16 cellular contexts compared by ENCODE assay signal in genomic region chr1:27393641-27394281, GRCh38. TPM values are rescaled to one million over a fixed set of nuclear protein-coding genes. Genes with fewer than 3 reads are reported as not detected.
DNase-seq lines count a peak whose midpoint lies in the region; ATAC-seq and TF ChIP-seq lines count a peak whose summit lies in the region.
"Had no signal": no experiment of that assay in that cellular context is flagged by ENCODE, and none has a peak within 500 bp of the region (broad histone marks: within the 10 kb centered on the region; RNA-seq: fewer than 3 reads in every experiment).

No MANE protein-coding gene starts in this region.

- no peaks in the 10 kb centered on the region for H3K9me3 Mint-ChIP-seq in activated naive CD4-positive, alpha-beta T cell treated with anti-CD3 and anti-CD28 coated beads, Interleukin-2, amount 50 U/mL, for 24 hours
- H3K9me3 Mint-ChIP-seq in endodermal cell: no peaks in the 10 kb centered on the region
- H3K9me3 Mint-ChIP-seq in stimulated activated effector memory CD8-positive, alpha-beta T cell treated with anti-CD3 and anti-CD28 coated beads, Interleukin-12 subunit alpha, Interleukin-12 subunit beta, amount 100 ng/mL, for 72 hours: no peaks in the 10 kb centered on the region

- 95 to 98% methylated on average over 10 to 18 of the region's 18 CpGs for WGBS in endodermal cell (ENCODE audit: insufficient coverage in 1 of 2, insufficient read length in 1 of 2), 2 experiments
- whole genome bisulfite sequencing in heart right ventricle, 2 donors: 95% methylated on average over 18 of the region's 18 CpGs

- TF ChIP-seq CTCF in RWPE2 (IDR thresholded peaks at IDR 0.05; ENCODE audit: poor library complexity, severe bottlenecking) (no peak), endodermal cell (conservative IDR thresholded peaks at IDR 0.05) (no peak), heart right ventricle (IDR thresholded peaks at IDR 0.05) (no peak)

- H3K27ac Mint-ChIP-seq in activated naive CD4-positive, alpha-beta T cell treated with anti-CD3 and anti-CD28 coated beads, Interleukin-2, amount 50 U/mL, for 24 hours: peak overlapping the region; percentile 41
- no peak overlapping the region for H3K27ac Mint-ChIP-seq in endodermal cell
- peak overlapping the region; percentile 41 for H3K27ac Mint-ChIP-seq in stimulated activated effector memory CD8-positive, alpha-beta T cell treated with anti-CD3 and anti-CD28 coated beads, Interleukin-12 subunit alpha, Interleukin-12 subunit beta, amount 100 ng/mL, for 72 hours

- H3K27me3 ChIP-seq in RWPE2 (ENCODE audit: insufficient read depth, poor library complexity, severe bottlenecking) (no peaks in the 10 kb centered on the region), endodermal cell (ENCODE audit: control insufficient read depth, insufficient read depth, low read length, poor library complexity, severe bottlenecking) (no peaks in the 10 kb centered on the region), heart right ventricle (no peaks in the 10 kb centered on the region)

- H3K4me3 Mint-ChIP-seq in activated naive CD4-positive, alpha-beta T cell treated with anti-CD3 and anti-CD28 coated beads, Interleukin-2, amount 50 U/mL, for 24 hours: peak overlapping the region; percentile 70
- H3K4me3 Mint-ChIP-seq in endodermal cell: peak overlapping the region; percentile 85
- peak overlapping the region; percentile 93 for H3K4me3 Mint-ChIP-seq in stimulated activated effector memory CD8-positive, alpha-beta T cell treated with anti-CD3 and anti-CD28 coated beads, Interleukin-12 subunit alpha, Interleukin-12 subunit beta, amount 100 ng/mL, for 72 hours

- DNase-seq in activated naive CD4-positive, alpha-beta T cell treated with anti-CD3 and anti-CD28 coated beads, Interleukin-2, amount 50 U/mL, for 16 hours: no peak
- no peak for DNase-seq in RWPE2 (ENCODE audit: low spot score)
- DNase-seq in endodermal cell: peak; percentile 53
- no peak for DNase-seq in stimulated activated effector memory CD8-positive, alpha-beta T cell treated with anti-CD3 and anti-CD28 coated beads, Interleukin-12 subunit alpha, Interleukin-12 subunit beta, amount 100 ng/mL, for 72 hours (ENCODE audit: low spot score in 2 of 2)
- DNase-seq in heart right ventricle: no peak
- DNase-seq in NCI-H2171 treated with DMSO at 0.1 percent for 48 hours (lab: John Stamatoyannopoulos, UW): no peak
- DNase-seq: AML-193, DMS79 treated with DMSO at 0.1 percent for 48 hours, NCI-H1930, NCI-H748 treated with DMSO at 0.1 percent for 48 hours, SHP77 treated with DMSO at 0.1 percent for 48 hours had no signal

- H3K36me3 Mint-ChIP-seq in activated naive CD4-positive, alpha-beta T cell treated with anti-CD3 and anti-CD28 coated beads, Interleukin-2, amount 50 U/mL, for 24 hours: no peaks in the 10 kb centered on the region
- H3K36me3 Mint-ChIP-seq in endodermal cell (ENCODE audit: low read depth): no peaks in the 10 kb centered on the region
- H3K36me3 Mint-ChIP-seq in stimulated activated effector memory CD8-positive, alpha-beta T cell treated with anti-CD3 and anti-CD28 coated beads, Interleukin-12 subunit alpha, Interleukin-12 subunit beta, amount 100 ng/mL, for 72 hours: peaks cover 43% of the 10 kb centered on the region

- ATAC-seq in RWPE2 (ENCODE audit: low read depth) (no peak), HG02610 (IDR thresholded peaks at IDR 0.05; ENCODE audit: unreplicated experiment) (no peak), heart right ventricle (no peak)
- ATAC-seq in stimulated activated effector memory CD8-positive, alpha-beta T cell treated with anti-CD3 and anti-CD28 coated beads, Interleukin-12 subunit alpha, Interleukin-12 subunit beta, amount 100 ng/mL, for 72 hours: no peak

- H3K36me3 ChIP-seq in RWPE2 (ENCODE audit: low read depth) (no peaks in the 10 kb centered on the region), endodermal cell (ENCODE audit: control insufficient read depth, insufficient read depth, low read length) (no peaks in the 10 kb centered on the region), heart right ventricle (no peaks in the 10 kb centered on the region)

- H3K4me1 ChIP-seq in RWPE2 (ENCODE audit: insufficient read depth, poor library complexity, severe bottlenecking) (peaks cover 8% of the 10 kb centered on the region), endodermal cell (ENCODE audit: control insufficient read depth, insufficient read depth, low read length) (peaks cover 7% of the 10 kb centered on the region), heart right ventricle (peaks cover 7 to 59% (median 38%) of the 10 kb centered on the region in 9 donors)

- H3K27ac ChIP-seq in RWPE2 (ENCODE audit: poor library complexity, severe bottlenecking) (peak overlapping the region; percentile 58), endodermal cell (ENCODE audit: low read depth, low read length) (no peak overlapping the region), heart right ventricle (no peak overlapping the region)

- intact Hi-C loops in heart right ventricle (cut with DNase I): loop anchor here in 9 of 10 donors (2.0 to 10.0 kb wide), 9 partner anchors 36 to 349 kb away; partner anchors contain the start of gene AHDC1 (in 1 of the 9)

- no peaks in the 10 kb centered on the region for H3K27me3 Mint-ChIP-seq in activated naive CD4-positive, alpha-beta T cell treated with anti-CD3 and anti-CD28 coated beads, Interleukin-2, amount 50 U/mL, for 24 hours
- H3K27me3 Mint-ChIP-seq in endodermal cell (ENCODE audit: insufficient read depth): no peaks in the 10 kb centered on the region

- H3K9me3 ChIP-seq in RWPE2 (ENCODE audit: severe bottlenecking) (no peaks in the 10 kb centered on the region), endodermal cell (ENCODE audit: control insufficient read depth, low read length) (no peaks in the 10 kb centered on the region), heart right ventricle (no peaks in the 10 kb centered on the region)

- H3K4me1 Mint-ChIP-seq in activated naive CD4-positive, alpha-beta T cell treated with anti-CD3 and anti-CD28 coated beads, Interleukin-2, amount 50 U/mL, for 24 hours: peaks cover 17% of the 10 kb centered on the region
- H3K4me1 Mint-ChIP-seq in endodermal cell: peaks cover 18% of the 10 kb centered on the region
- H3K4me1 Mint-ChIP-seq in stimulated activated effector memory CD8-positive, alpha-beta T cell treated with anti-CD3 and anti-CD28 coated beads, Interleukin-12 subunit alpha, Interleukin-12 subunit beta, amount 100 ng/mL, for 72 hours: peaks cover 24% of the 10 kb centered on the region

- no peak overlapping the region for H3K9ac ChIP-seq in endodermal cell (ENCODE audit: extremely low read depth, low read length, poor library complexity, severe bottlenecking)

- H3K4me3 ChIP-seq in RWPE2 (ENCODE audit: severe bottlenecking) (no peak overlapping the region), endodermal cell (ENCODE audit: low read length) (no peak overlapping the region), heart right ventricle (no peak overlapping the region)

RNA-seq across cellular contexts. Expression of gene GPR3, which starts 1.3 kb away (rescaled TPM):
- 1 to 10 TPM; 3.5 to 4.1 TPM for total RNA-seq in endodermal cell
- polyA plus RNA-seq in endodermal cell (2013, experiment 1 of 2): 4.5 TPM
- polyA plus RNA-seq in endodermal cell (2013, experiment 2 of 2): 4.5 TPM
- total RNA-seq in heart right ventricle: 1 to 10 TPM in 2 of 10 donors, under 1 TPM in 7, not detected in 1; 0.27 to 2.0 (median 0.42) TPM
- 1 to 10 TPM in 1 of 2 donors, under 1 TPM in 1; 0.29 to 3.4 TPM for polyA plus RNA-seq in heart right ventricle

RNA-seq across cellular contexts. Expression of gene CD164L2, which starts 10.6 kb away (rescaled TPM):
- total RNA-seq in endodermal cell: 1 to 10 TPM; 1.6 to 1.8 TPM
- 1.4 TPM for polyA plus RNA-seq in endodermal cell (2013, experiment 1 of 2)
- 0.83 TPM for polyA plus RNA-seq in endodermal cell (2013, experiment 2 of 2)
- total RNA-seq in heart right ventricle: not detected
- polyA plus RNA-seq in heart right ventricle: not detected
- total RNA-seq: frontal cortex, renal cortical epithelial cell had no signal

RNA-seq across cellular contexts. Expression of gene FCN3, which starts 19.1 kb away (rescaled TPM):
- total RNA-seq in endodermal cell (under 1 TPM in 1 of 2 donors, not detected in 1; 0.26 TPM), heart right ventricle (100 to 1,000 TPM in 1 of 10 donors, 10 to 100 TPM in 3, 1 to 10 TPM in 6; 1.6 to 161 (median 4.2) TPM)
- polyA plus RNA-seq in endodermal cell (2013, experiment 1 of 2): not detected
- polyA plus RNA-seq in endodermal cell (2013, experiment 2 of 2): not detected
- polyA plus RNA-seq in heart right ventricle: 100 to 1,000 TPM; 124 to 210 TPM
- total RNA-seq: frontal cortex, kidney epithelial cell, renal cortical epithelial cell had no signal

RNA-seq across cellular contexts. Expression of gene MAP3K6, which starts 27.0 kb away (rescaled TPM):
- total RNA-seq in endodermal cell (10 to 100 TPM in 1 of 2 donors, 1 to 10 TPM in 1; 6.6 to 11.5 TPM), heart right ventricle (10 to 100 TPM; 18.6 to 71.1 (median 27.1) TPM)
- 14.9 TPM for polyA plus RNA-seq in endodermal cell (2013, experiment 1 of 2)
- 14.3 TPM for polyA plus RNA-seq in endodermal cell (2013, experiment 2 of 2)
- 100 to 1,000 TPM in 1 of 2 donors, 10 to 100 TPM in 1; 58.5 to 179 TPM for polyA plus RNA-seq in heart right ventricle

RNA-seq across cellular contexts. Expression of gene SYTL1, which starts 51.9 kb away (rescaled TPM):
- total RNA-seq in endodermal cell (1 to 10 TPM; 6.7 to 7.5 TPM), heart right ventricle (1 to 10 TPM in 2 of 10 donors, under 1 TPM in 8; 0.30 to 4.3 (median 0.68) TPM)
- polyA plus RNA-seq in endodermal cell (2013, experiment 1 of 2): 3.2 TPM
- 4.9 TPM for polyA plus RNA-seq in endodermal cell (2013, experiment 2 of 2)
- 1 to 10 TPM in 1 of 2 donors, under 1 TPM in 1; 0.46 to 2.5 TPM for polyA plus RNA-seq in heart right ventricle
- total RNA-seq: frontal cortex had no signal
